ENCODE assay signal across 1 cellular context in the genomic region with DNA sequence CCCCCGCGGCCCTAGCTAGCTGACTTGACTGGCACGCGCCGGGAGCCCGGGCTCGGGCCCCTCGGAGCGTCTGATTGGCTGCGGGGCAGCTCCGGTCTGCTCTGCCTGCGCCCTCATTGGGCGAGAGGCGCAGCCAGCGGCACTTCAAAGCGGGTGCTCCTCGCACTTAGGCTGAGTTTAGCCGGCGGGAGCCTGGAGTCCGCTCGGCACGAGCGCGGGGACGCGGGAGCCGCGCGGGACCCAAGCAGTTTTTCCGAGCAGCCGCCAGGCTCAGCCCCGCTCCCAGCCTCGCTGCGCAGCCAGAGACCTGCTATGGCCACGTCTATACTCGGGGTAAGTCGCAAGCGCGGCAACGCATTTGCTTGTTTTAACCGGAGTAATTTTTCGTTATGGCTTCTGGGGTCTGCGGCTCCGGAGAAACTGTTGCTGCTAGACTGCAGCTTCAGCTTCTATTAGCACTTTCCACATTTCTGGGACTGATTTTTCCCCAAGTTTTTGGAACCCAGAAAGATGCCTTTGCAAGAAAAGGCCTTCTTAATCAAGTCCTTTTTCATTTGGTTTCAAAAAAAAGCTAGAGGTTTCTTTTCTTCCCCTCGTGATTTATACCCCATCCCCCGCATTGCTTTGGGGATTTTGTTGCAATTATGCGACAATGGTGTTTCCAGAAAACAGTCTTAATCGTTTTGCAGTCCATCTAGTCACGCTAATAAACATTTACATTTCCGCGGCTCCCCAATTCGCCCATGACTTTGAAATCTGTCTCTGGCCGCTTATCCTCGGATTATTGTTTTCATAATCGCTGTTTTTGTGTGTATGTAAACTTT.
TF ChIP-seq lines count a peak whose summit lies in the region.

SP9 (plus strand) TSS at position 174 of the 824 bp plus-strand sequence; CDS start at position 313, 139 bp downstream.

TF ChIP-seq in HepG2, 621 proteins besides CTCF, POLR2A, EP300 and RAD21 (continued from another document and continues in another):
- TF ChIP-seq BHLHE40 (IDR thresholded peaks at IDR 0.05; ENCODE audit: low read length): peak; percentile 50; the same call in 1 of the 2 replicates
- TF ChIP-seq RXRB (CRISPR knock-in tag; IDR thresholded peaks at IDR 0.05; ENCODE audit: borderline replicate concordance): 0 out of 2 replicates have a peak, but pooled peaks have one; percentile 10
- peak; percentile 8; the same call in 1 of the 2 replicates for TF ChIP-seq SOX13 (IDR thresholded peaks at IDR 0.05)
- TF ChIP-seq SOX13 (CRISPR knock-in tag; conservative IDR thresholded peaks at IDR 0.05 in 1 of 2, IDR thresholded peaks at IDR 0.05 in 1 of 2): no peak
- TF ChIP-seq CBX2 (IDR thresholded peaks at IDR 0.05; ENCODE audit: low read depth, low read length): peak; percentile 45; the same call in 1 of the 2 replicates
- TF ChIP-seq CBX2 (CRISPR knock-in tag; IDR thresholded peaks at IDR 0.05; ENCODE audit: low read depth): peak; percentile 84
- TF ChIP-seq ZNF619 (CRISPR knock-in tag; IDR thresholded peaks at IDR 0.05): no peak
- TF ChIP-seq ZNF878 (CRISPR knock-in tag; IDR thresholded peaks at IDR 0.05): peak; percentile 72; the same call in 1 of the 2 replicates
- TF ChIP-seq, protein P1, sequence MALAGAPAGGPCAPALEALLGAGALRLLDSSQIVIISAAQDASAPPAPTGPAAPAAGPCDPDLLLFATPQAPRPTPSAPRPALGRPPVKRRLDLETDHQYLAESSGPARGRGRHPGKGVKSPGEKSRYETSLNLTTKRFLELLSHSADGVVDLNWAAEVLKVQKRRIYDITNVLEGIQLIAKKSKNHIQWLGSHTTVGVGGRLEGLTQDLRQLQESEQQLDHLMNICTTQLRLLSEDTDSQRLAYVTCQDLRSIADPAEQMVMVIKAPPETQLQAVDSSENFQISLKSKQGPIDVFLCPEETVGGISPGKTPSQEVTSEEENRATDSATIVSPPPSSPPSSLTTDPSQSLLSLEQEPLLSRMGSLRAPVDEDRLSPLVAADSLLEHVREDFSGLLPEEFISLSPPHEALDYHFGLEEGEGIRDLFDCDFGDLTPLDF (CRISPR knock-in tag; IDR thresholded peaks at IDR 0.05): 0 out of 2 replicates have a peak, but pooled peaks have one; percentile 40
- TF ChIP-seq TFDP2 (CRISPR knock-in tag; IDR thresholded peaks at IDR 0.05): peak; percentile 90
- no peak for TF ChIP-seq BCLAF1 (IDR thresholded peaks at IDR 0.05)
- peak; percentile 75; the same call in 1 of the 2 replicates for TF ChIP-seq ZNF441 (CRISPR knock-in tag; IDR thresholded peaks at IDR 0.05; ENCODE audit: borderline replicate concordance)
- TF ChIP-seq ZNF737 (CRISPR knock-in tag; IDR thresholded peaks at IDR 0.05; ENCODE audit: borderline replicate concordance): no peak
- peak; percentile 36 for TF ChIP-seq HNRNPLL (IDR thresholded peaks at IDR 0.05; ENCODE audit: low read depth, low read length, poor library complexity, severe bottlenecking)
- TF ChIP-seq ZNF414 (CRISPR knock-in tag; IDR thresholded peaks at IDR 0.05): 0 out of 2 replicates have a peak, but pooled peaks have one; percentile 58
- TF ChIP-seq ZHX1 (CRISPR knock-in tag; IDR thresholded peaks at IDR 0.05; ENCODE audit: low read depth): peak; percentile 37; the same call in 1 of the 2 replicates
- 0 out of 2 replicates have a peak, but pooled peaks have one; percentile 42 for TF ChIP-seq ZNF225 (CRISPR knock-in tag; IDR thresholded peaks at IDR 0.05)
- TF ChIP-seq FOSL1 (CRISPR knock-in tag; IDR thresholded peaks at IDR 0.05; ENCODE audit: borderline replicate concordance): 0 out of 2 replicates have a peak, but pooled peaks have one; percentile 25
- peak; percentile 77 for TF ChIP-seq NFYB (CRISPR knock-in tag; IDR thresholded peaks at IDR 0.05)
- TF ChIP-seq TCF7 (IDR thresholded peaks at IDR 0.05; ENCODE audit: low read depth): peak; percentile 83
- TF ChIP-seq FOXC1 (CRISPR knock-in tag; IDR thresholded peaks at IDR 0.05; ENCODE audit: borderline replicate concordance): peak; percentile 53; the same call in 1 of the 2 replicates
- no peak for TF ChIP-seq IRF1 (CRISPR knock-in tag; IDR thresholded peaks at IDR 0.05; ENCODE audit: low read depth)
- peak; percentile 48; the same call in 1 of the 2 replicates for TF ChIP-seq ZNF768 (CRISPR knock-in tag; IDR thresholded peaks at IDR 0.05)
- TF ChIP-seq, protein P2, sequence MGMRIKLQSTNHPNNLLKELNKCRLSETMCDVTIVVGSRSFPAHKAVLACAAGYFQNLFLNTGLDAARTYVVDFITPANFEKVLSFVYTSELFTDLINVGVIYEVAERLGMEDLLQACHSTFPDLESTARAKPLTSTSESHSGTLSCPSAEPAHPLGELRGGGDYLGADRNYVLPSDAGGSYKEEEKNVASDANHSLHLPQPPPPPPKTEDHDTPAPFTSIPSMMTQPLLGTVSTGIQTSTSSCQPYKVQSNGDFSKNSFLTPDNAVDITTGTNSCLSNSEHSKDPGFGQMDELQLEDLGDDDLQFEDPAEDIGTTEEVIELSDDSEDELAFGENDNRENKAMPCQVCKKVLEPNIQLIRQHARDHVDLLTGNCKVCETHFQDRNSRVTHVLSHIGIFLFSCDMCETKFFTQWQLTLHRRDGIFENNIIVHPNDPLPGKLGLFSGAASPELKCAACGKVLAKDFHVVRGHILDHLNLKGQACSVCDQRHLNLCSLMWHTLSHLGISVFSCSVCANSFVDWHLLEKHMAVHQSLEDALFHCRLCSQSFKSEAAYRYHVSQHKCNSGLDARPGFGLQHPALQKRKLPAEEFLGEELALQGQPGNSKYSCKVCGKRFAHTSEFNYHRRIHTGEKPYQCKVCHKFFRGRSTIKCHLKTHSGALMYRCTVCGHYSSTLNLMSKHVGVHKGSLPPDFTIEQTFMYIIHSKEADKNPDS (CRISPR knock-in tag; IDR thresholded peaks at IDR 0.05): 0 out of 2 replicates have a peak, but pooled peaks have one; percentile 45
- 0 out of 2 replicates have a peak, but pooled peaks have one; percentile 44 for TF ChIP-seq DZIP1 (CRISPR knock-in tag; IDR thresholded peaks at IDR 0.05)
- TF ChIP-seq, protein P3, sequence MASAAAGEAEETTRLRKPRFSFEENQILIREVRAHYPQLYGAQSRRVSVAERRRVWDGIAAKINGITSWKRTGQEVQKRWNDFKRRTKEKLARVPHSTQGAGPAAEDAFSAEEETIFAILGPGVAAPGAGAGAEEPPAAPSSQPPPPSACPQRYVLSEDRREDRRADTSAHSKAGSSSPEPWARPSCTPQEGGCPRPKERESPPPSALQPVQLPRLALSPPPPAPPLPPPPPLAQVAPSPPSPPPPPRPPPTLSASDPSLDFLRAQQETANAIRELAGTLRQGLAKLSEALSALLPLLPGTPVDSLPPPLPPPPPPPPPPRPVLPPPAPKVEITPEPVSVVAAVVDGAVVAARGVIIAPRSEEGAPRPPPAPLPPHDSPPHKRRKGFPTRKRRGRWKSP (CRISPR knock-in tag; IDR thresholded peaks at IDR 0.05): peak; percentile 39; the same call in 1 of the 2 replicates
- TF ChIP-seq HOXA3 (CRISPR knock-in tag; IDR thresholded peaks at IDR 0.05): peak; percentile 39; the same call in 1 of the 2 replicates
- peak; percentile 82; the same call in 1 of the 2 replicates for TF ChIP-seq ZNF552 (CRISPR knock-in tag; IDR thresholded peaks at IDR 0.05; ENCODE audit: borderline replicate concordance)
- no peak for TF ChIP-seq ZNF570 (CRISPR knock-in tag; IDR thresholded peaks at IDR 0.05; ENCODE audit: borderline replicate concordance)
- TF ChIP-seq NFYC (CRISPR knock-in tag; IDR thresholded peaks at IDR 0.05): peak; percentile 74
- no peak for TF ChIP-seq ZNF510 (CRISPR knock-in tag; IDR thresholded peaks at IDR 0.05; ENCODE audit: low read depth)
- peak; percentile 75; the same call in 1 of the 2 replicates for TF ChIP-seq ZNF564 (CRISPR knock-in tag; IDR thresholded peaks at IDR 0.05)
- no peak for TF ChIP-seq ZNF781 (CRISPR knock-in tag; IDR thresholded peaks at IDR 0.05; ENCODE audit: borderline replicate concordance, not compliant biosample characterization)
- TF ChIP-seq GABPB1 (CRISPR knock-in tag; IDR thresholded peaks at IDR 0.05): peak; percentile 60; the same call in 1 of the 2 replicates
- TF ChIP-seq ZNF232 (CRISPR knock-in tag; IDR thresholded peaks at IDR 0.05; ENCODE audit: borderline replicate concordance): peak; percentile 79; the same call in 1 of the 2 replicates
- no peak for TF ChIP-seq ZNF326 (CRISPR knock-in tag; IDR thresholded peaks at IDR 0.05; ENCODE audit: borderline replicate concordance)
- TF ChIP-seq PLRG1 (conservative IDR thresholded peaks at IDR 0.05): no peak
